In genomic region chr6:144782634-144783033, GRCh38 we compare ENCODE assay signal across 19 cellular contexts.
"Had no signal": no experiment of that assay in that cellular context is flagged by ENCODE, and none has a peak within 500 bp of the region (broad histone marks: within the 10 kb centered on the region; RNA-seq: fewer than 3 reads in every experiment).

No MANE protein-coding gene starts in this region.

- ATAC-seq: foreskin keratinocyte; lower lobe of right lung; naive thymus-derived CD8-positive, alpha-beta T cell; pancreas; right lobe of liver had no signal

- H3K4me3 Mint-ChIP-seq: endodermal cell; naive thymus-derived CD8-positive, alpha-beta T cell; stimulated activated naive CD8-positive, alpha-beta T cell treated with anti-CD3 and anti-CD28 coated beads, Interleukin-15, Interleukin-2, amounts not matched to agents 100 ng/mL and 50 ng/mL, for 24 hours; T-helper 1 cell treated with Interleukin-12 subunit alpha and Interleukin-12 subunit beta and Interleukin-4 antibody, amounts not matched to agents 30 μg/mL and 1 μg/mL, for 36 hours had no signal

- DNase-seq: activated gamma-delta T cell treated with Interleukin-2 at 50 U/mL for 16 hours; aorta; brain microvascular endothelial cell; central memory CD4-positive, alpha-beta T cell; colonic mucosa; endodermal cell; foreskin keratinocyte; glutamatergic neuron; hippocampal formation; islet precursor cell; lower lobe of right lung; naive thymus-derived CD8-positive, alpha-beta T cell; pancreas; right lobe of liver; transverse colon; uterus; WERI-Rb-1 had no signal

- H3K27me3 Mint-ChIP-seq: naive thymus-derived CD8-positive, alpha-beta T cell; stimulated activated naive CD8-positive, alpha-beta T cell treated with anti-CD3 and anti-CD28 coated beads, Interleukin-15, Interleukin-2, amounts not matched to agents 100 ng/mL and 50 ng/mL, for 24 hours had no signal

- H3K27ac Mint-ChIP-seq: endodermal cell; naive thymus-derived CD8-positive, alpha-beta T cell; stimulated activated naive CD8-positive, alpha-beta T cell treated with anti-CD3 and anti-CD28 coated beads, Interleukin-15, Interleukin-2, amounts not matched to agents 100 ng/mL and 50 ng/mL, for 24 hours; T-helper 1 cell treated with Interleukin-12 subunit alpha and Interleukin-12 subunit beta and Interleukin-4 antibody, amounts not matched to agents 30 μg/mL and 1 μg/mL, for 36 hours had no signal

- H3K9me3 Mint-ChIP-seq: endodermal cell; naive thymus-derived CD8-positive, alpha-beta T cell; stimulated activated naive CD8-positive, alpha-beta T cell treated with anti-CD3 and anti-CD28 coated beads, Interleukin-15, Interleukin-2, amounts not matched to agents 100 ng/mL and 50 ng/mL, for 24 hours; T-helper 1 cell treated with Interleukin-12 subunit alpha and Interleukin-12 subunit beta and Interleukin-4 antibody, amounts not matched to agents 30 μg/mL and 1 μg/mL, for 36 hours had no signal
